ENCODE assay signal across 8 cellular contexts in the genomic region with DNA sequence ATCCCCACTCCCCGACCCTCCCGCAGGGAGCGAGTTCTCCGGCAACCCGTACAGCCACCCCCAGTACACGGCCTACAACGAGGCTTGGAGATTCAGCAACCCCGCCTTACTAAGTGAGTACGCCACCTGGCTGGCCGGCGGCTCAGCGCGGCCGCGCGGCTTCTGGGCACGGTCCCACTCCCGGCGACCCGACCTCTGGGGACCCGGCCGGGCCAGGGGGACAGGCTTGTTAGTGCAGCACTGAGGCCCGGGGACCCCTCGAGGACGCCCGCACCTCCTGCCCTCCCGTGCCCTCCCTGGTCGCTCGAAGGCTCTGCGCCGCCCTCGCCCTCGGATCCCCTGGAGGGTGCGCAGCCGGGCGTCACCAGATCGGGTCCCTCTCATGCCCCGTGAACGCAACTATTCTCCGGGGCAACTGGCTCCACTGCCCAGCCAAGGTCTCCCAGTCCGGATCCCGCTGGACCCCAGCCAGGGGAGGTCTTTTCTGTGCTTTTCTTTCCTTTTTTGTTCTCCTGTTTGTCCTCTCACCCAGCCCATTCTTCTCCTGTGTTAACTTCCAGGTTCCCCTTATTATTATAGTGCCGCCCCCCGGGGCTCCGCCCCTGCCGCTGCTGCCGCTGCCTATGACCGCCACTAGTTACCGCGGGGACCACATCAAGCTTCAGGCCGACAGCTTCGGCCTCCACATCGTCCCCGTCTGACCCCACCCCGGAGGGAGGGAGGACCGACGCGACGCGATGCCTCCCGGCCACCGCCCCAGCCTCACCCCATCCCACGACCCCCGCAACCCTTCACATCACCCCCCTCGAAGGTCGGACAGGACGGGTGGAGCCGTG.
DNase-seq lines count a peak whose midpoint lies in the region; ATAC-seq and TF ChIP-seq lines count a peak whose summit lies in the region.

No MANE protein-coding gene starts in this region.

- peaks cover 29% of the 10 kb centered on the region for H3K4me1 ChIP-seq in mesodermal cell (ENCODE audit: control insufficient read depth, insufficient read depth, low read length, poor library complexity, severe bottlenecking)

- H3K27ac ChIP-seq in SK-N-MC (no peak overlapping the region), mesodermal cell (ENCODE audit: low read depth, low read length, severe bottlenecking) (no peak overlapping the region)

- H3K4me3 ChIP-seq in SK-N-MC (0 out of 2 replicates have a peak overlapping the region, but pooled peaks have one; percentile 18), mesodermal cell (ENCODE audit: extremely low read depth, insufficient read depth, low read length, poor library complexity, severe bottlenecking) (peak overlapping the region; percentile 33)

- H3K9me3 ChIP-seq in SK-N-MC (ENCODE audit: low read depth, low read length): no peaks in the 10 kb centered on the region
- no peaks in the 10 kb centered on the region for H3K9me3 ChIP-seq in mesodermal cell (ENCODE audit: control insufficient read depth, low read length)

- H3K36me3 ChIP-seq in SK-N-MC (ENCODE audit: insufficient read depth, low read length) (no peaks in the 10 kb centered on the region), mesodermal cell (ENCODE audit: control insufficient read depth, insufficient read depth, low read length) (no peaks in the 10 kb centered on the region)

- ATAC-seq in HG03139 (IDR thresholded peaks at IDR 0.05; ENCODE audit: unreplicated experiment): no peak
- ATAC-seq in HG03457 (IDR thresholded peaks at IDR 0.05; ENCODE audit: unreplicated experiment): no peak

- peaks cover 4% of the 10 kb centered on the region for H3K36me3 Mint-ChIP-seq in T-helper 1 cell treated with Interleukin-12 subunit alpha and Interleukin-12 subunit beta and Interleukin-4 antibody, amounts not matched to agents 30 μg/mL and 1 μg/mL, for 36 hours (ENCODE audit: low read depth)
- no peaks in the 10 kb centered on the region for H3K36me3 Mint-ChIP-seq in chondrocyte (ENCODE audit: low read depth)

- H3K4me3 Mint-ChIP-seq in T-helper 1 cell treated with Interleukin-12 subunit alpha and Interleukin-12 subunit beta and Interleukin-4 antibody, amounts not matched to agents 30 μg/mL and 1 μg/mL, for 36 hours: peak overlapping the region; percentile 67
- H3K4me3 Mint-ChIP-seq in chondrocyte (ENCODE audit: unreplicated experiment): peak overlapping the region; percentile 56

- H3K27me3 Mint-ChIP-seq in T-helper 1 cell treated with Interleukin-12 subunit alpha and Interleukin-12 subunit beta and Interleukin-4 antibody, amounts not matched to agents 30 μg/mL and 1 μg/mL, for 36 hours (ENCODE audit: low read depth): peaks cover 85% of the 10 kb centered on the region
- H3K27me3 Mint-ChIP-seq in chondrocyte (ENCODE audit: low read depth): peaks cover 77% of the 10 kb centered on the region

- H3K4me1 Mint-ChIP-seq in T-helper 1 cell treated with Interleukin-12 subunit alpha and Interleukin-12 subunit beta and Interleukin-4 antibody, amounts not matched to agents 30 μg/mL and 1 μg/mL, for 36 hours (ENCODE audit: low read depth): peaks cover 17% of the 10 kb centered on the region
- H3K4me1 Mint-ChIP-seq in chondrocyte (ENCODE audit: low read depth): peaks cover 22% of the 10 kb centered on the region

- peak; percentile 50 for TF ChIP-seq CTCF in chondrocyte (IDR thresholded peaks at IDR 0.05)

- no peak overlapping the region for H3K27ac Mint-ChIP-seq in T-helper 1 cell treated with Interleukin-12 subunit alpha and Interleukin-12 subunit beta and Interleukin-4 antibody, amounts not matched to agents 30 μg/mL and 1 μg/mL, for 36 hours
- no peak overlapping the region for H3K27ac Mint-ChIP-seq in chondrocyte (ENCODE audit: unreplicated experiment)

- H3K9ac ChIP-seq in SK-N-MC (ENCODE audit: insufficient read length): no peak overlapping the region

- DNase-seq in T-helper 1 cell (no peak), SK-N-MC (ENCODE audit: low read depth, low spot score) (no peak), chondrocyte (ENCODE audit: low spot score) (no peak), NCI-H187 (lab: John Stamatoyannopoulos, UW) (no peak)

- no peaks in the 10 kb centered on the region for H3K9me3 Mint-ChIP-seq in T-helper 1 cell treated with Interleukin-12 subunit alpha and Interleukin-12 subunit beta and Interleukin-4 antibody, amounts not matched to agents 30 μg/mL and 1 μg/mL, for 36 hours
- H3K9me3 Mint-ChIP-seq in chondrocyte (ENCODE audit: low read depth): no peaks in the 10 kb centered on the region

- WGBS in mesodermal cell (ENCODE audit: insufficient coverage in 2 of 2), 2 experiments: 1 to 2% methylated on average over 45 to 46 of the region's 68 CpGs
